Comparison of ENCODE assay signal across 16 cellular contexts in the genomic region with DNA sequence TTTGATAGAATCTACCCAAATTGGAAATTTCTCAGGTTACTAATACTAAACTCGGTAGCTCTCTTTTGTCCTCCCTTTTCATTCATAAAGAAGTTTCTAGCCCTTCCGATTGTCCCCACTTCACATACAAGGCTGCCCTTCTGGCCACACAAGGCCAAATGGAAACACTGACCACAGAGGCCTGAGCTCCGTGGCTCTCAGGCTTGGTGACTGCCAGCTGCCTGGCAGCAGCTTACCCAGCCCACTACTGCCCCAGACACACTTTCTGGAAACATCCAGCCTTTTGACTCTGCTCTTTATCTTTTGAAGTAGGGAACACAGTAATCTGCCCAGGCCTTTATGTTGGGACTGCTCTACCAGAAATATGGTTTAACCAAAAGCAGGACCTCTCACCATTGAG.
"Had no signal": no experiment of that assay in that cellular context is flagged by ENCODE, and none has a peak within 500 bp of the region (broad histone marks: within the 10 kb centered on the region; RNA-seq: fewer than 3 reads in every experiment).

No MANE protein-coding gene starts in this region.

- H3K27me3 ChIP-seq: esophagus squamous epithelium, left lung, SJSA1 had no signal

- H3K36me3 ChIP-seq: esophagus squamous epithelium, left lung had no signal

- H3K9ac ChIP-seq: parathyroid adenoma had no signal

- H3K27ac Mint-ChIP-seq: activated CD4-positive, alpha-beta T cell treated with anti-CD3 and anti-CD28 coated beads for 36 hours; activated naive CD4-positive, alpha-beta T cell treated with anti-CD3 and anti-CD28 coated beads, Interleukin-2, amount 50 U/mL, for 72 hours; activated T-helper 1 cell treated with anti-CD3 and anti-CD28 coated beads, Interleukin-12 subunit alpha, Interleukin-12 subunit beta, Interleukin-2, Interleukin-4 antibody, amounts not matched to agents 30 ng/mL and 10 ng/mL and 1 ng/mL, durations not matched to agents 14 hours and 24 hours and 36 hours had no signal

- H3K9me3 ChIP-seq: esophagus squamous epithelium, left lung, SJSA1 had no signal

- H3K27ac ChIP-seq: esophagus squamous epithelium, left lung, parathyroid adenoma, SJSA1, VCaP had no signal

- H3K4me1 ChIP-seq: parathyroid adenoma had no signal

- H3K4me3 Mint-ChIP-seq: activated CD4-positive, alpha-beta T cell treated with anti-CD3 and anti-CD28 coated beads for 36 hours; activated CD8-positive, alpha-beta T cell treated with anti-CD3 and anti-CD28 coated beads, Interleukin-2, amount 10 ng/mL, durations not matched to agents 7 days and 5 days; activated T-helper 1 cell treated with anti-CD3 and anti-CD28 coated beads, Interleukin-12 subunit alpha, Interleukin-12 subunit beta, Interleukin-2, Interleukin-4 antibody, amounts not matched to agents 30 ng/mL and 10 ng/mL and 1 ng/mL, durations not matched to agents 14 hours and 24 hours and 36 hours had no signal

- H3K79me2 ChIP-seq: parathyroid adenoma had no signal

- DNase-seq: activated CD4-positive, alpha-beta T cell treated with anti-CD3 and anti-CD28 coated beads for 36 hours; activated CD8-positive, alpha-beta T cell treated with anti-CD3 and anti-CD28 coated beads, Interleukin-2, amount 10 ng/mL, durations not matched to agents 7 days and 5 days; esophagus squamous epithelium; foreskin fibroblast; head of caudate nucleus; islet precursor cell; left lung; right cardiac atrium; stimulated activated CD4-positive, alpha-beta T cell treated with anti-CD3 and anti-CD28 coated beads, Interleukin-2, amount 100 ng/mL, for 24 hours; stimulated activated naive CD4-positive, alpha-beta T cell treated with Interleukin-2 at 50 U/mL for 16 hours; T-helper 9 cell had no signal

- ATAC-seq: activated CD4-positive, alpha-beta T cell treated with anti-CD3 and anti-CD28 coated beads for 36 hours; activated CD8-positive, alpha-beta T cell treated with anti-CD3 and anti-CD28 coated beads, Interleukin-2, amount 10 ng/mL, durations not matched to agents 7 days and 5 days; activated naive CD4-positive, alpha-beta T cell treated with anti-CD3 and anti-CD28 coated beads, Interleukin-2, amount 50 U/mL, for 72 hours; left lung had no signal

- H3K9me3 Mint-ChIP-seq: activated naive CD4-positive, alpha-beta T cell treated with anti-CD3 and anti-CD28 coated beads, Interleukin-2, amount 50 U/mL, for 72 hours; activated T-helper 1 cell treated with anti-CD3 and anti-CD28 coated beads, Interleukin-12 subunit alpha, Interleukin-12 subunit beta, Interleukin-2, Interleukin-4 antibody, amounts not matched to agents 30 ng/mL and 10 ng/mL and 1 ng/mL, durations not matched to agents 14 hours and 24 hours and 36 hours had no signal

- H2AFZ ChIP-seq: parathyroid adenoma had no signal

- H3K4me3 ChIP-seq: esophagus squamous epithelium, left lung, SJSA1 had no signal
